8 cellular contexts compared by ENCODE assay signal in the genomic region with DNA sequence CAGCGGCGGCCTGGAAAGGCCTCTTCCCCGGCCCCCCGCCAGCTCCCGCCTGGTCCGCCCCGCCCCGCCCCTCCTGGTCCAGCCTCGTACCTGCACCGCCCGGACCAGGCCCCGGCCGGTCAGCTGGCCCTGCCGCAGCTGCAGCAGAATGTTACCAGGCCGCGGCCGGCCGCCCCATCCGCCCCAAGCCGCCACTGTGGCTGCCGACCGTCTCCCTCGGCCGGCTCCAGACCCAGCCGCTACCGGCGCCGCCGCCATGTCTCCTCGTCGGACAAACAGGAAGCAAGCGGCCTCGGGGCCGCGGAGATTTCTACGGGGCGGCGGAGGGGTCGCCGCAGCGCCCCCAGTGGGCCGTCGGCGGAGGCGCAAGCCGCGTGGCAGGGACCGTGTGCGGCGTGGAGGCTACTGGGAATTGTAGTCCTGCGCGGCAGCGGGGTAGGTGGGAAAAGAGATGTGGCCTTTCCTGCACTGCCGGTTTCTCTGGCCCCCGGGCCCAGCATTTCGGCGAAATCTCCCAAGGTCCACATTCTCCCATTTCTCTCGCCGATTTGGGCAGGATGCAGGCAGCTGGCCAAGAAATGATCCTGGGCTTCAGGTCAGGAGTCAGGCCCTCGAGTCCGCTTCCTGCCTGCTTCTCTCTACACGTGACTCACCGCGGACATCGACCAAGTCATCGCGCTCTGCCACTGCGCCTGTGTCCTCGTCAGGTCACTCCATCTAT. TPM values are rescaled to one million over a fixed set of nuclear protein-coding genes. Genes with fewer than 3 reads are reported as not detected.
DNase-seq lines count a peak whose midpoint lies in the region; ATAC-seq lines count a peak whose summit lies in the region.

TSS of gene TRPC4AP (minus strand) at position 284 of the 721 bp plus-strand sequence. CDS start at position 258, 26 bp downstream.

- H3K9ac ChIP-seq in iPS-15b (ENCODE audit: low read depth, low read length) (peak within 1 kb of the TSS; percentile 77), skeletal muscle tissue (ENCODE audit: low read depth in 1 of 3, low read length in 3 of 3) (peak within 1 kb of the TSS; percentile 90 to 98 (median 94))

- H3K27ac ChIP-seq in skeletal muscle tissue (ENCODE audit: low read depth, low read length) = peak within 1 kb of the TSS; percentile 80

- DNase-seq in A172 (ENCODE audit: low spot score) (peak; percentile 83), NCI-H2081 treated with DMSO at 0.1 percent for 48 hours (lab: John Stamatoyannopoulos, UW) (peak; percentile 56), UCSD-AML1 (lab: John Stamatoyannopoulos, UW; ENCODE audit: unreplicated experiment) (peak; percentile 93), brain pericyte (ENCODE audit: low read depth, low spot score) (peak; percentile 76)

- H3K4me1 ChIP-seq in iPS-15b (ENCODE audit: control insufficient read depth, insufficient read depth, low read length) (peaks cover 5% of the 10 kb centered on the region), skeletal muscle tissue (ENCODE audit: control insufficient read depth in 3 of 3, insufficient read depth in 3 of 3, low read length in 3 of 3) (peaks cover 24 to 36% (median 31%) of the 10 kb centered on the region in 3 donors)

- H3K4me3 ChIP-seq in iPS-15b (ENCODE audit: low read depth, low read length) = peak within 1 kb of the TSS; percentile 95
- peak within 1 kb of the TSS; percentile 91 to 95 (median 94) for H3K4me3 ChIP-seq in skeletal muscle tissue (ENCODE audit: low read length in 3 of 3)

- H3K36me3 ChIP-seq in iPS-15b (ENCODE audit: control insufficient read depth, insufficient read depth, low read length) (no peaks in the 10 kb centered on the region), skeletal muscle tissue (ENCODE audit: control insufficient read depth in 3 of 3, insufficient read depth in 3 of 3, low read length in 3 of 3) (peaks cover 0 to 3% (median 0%) of the 10 kb centered on the region in 3 donors)

- H3K27me3 ChIP-seq in iPS-15b (ENCODE audit: control insufficient read depth, insufficient read depth, low read length) (no peaks in the 10 kb centered on the region), skeletal muscle tissue (ENCODE audit: control insufficient read depth in 3 of 3, insufficient read depth in 3 of 3, low read length in 3 of 3) (no peaks in the 10 kb centered on the region)

- ATAC-seq in GM18508 (IDR thresholded peaks at IDR 0.05; ENCODE audit: insufficient read depth, unreplicated experiment) (peak; percentile 78), HG03025 (IDR thresholded peaks at IDR 0.05; ENCODE audit: low FRiP score, unreplicated experiment) (peak; percentile 85)

- H3K9me3 ChIP-seq in iPS-15b (ENCODE audit: control insufficient read depth, insufficient read depth, low read length) (no peaks in the 10 kb centered on the region), skeletal muscle tissue (ENCODE audit: control insufficient read depth in 3 of 3, low read length in 3 of 3) (no peaks in the 10 kb centered on the region)

RNA-seq across cellular contexts. Expression of gene TRPC4AP, which starts in this region (rescaled TPM):
- 48.6 and 51.8 TPM in 2 replicates for total RNA-seq in A172 (2014; rRNA removed; shearing (Covaris generic))
- 49.6 TPM for total RNA-seq in skeletal muscle tissue

Comparison
In these comparisons a context has a peak if more than half of its experiments do, and no peak if none do; other contexts are left out.
1. Peak in every context shown above with its lines: DNase-seq, ATAC-seq, H3K4me3 ChIP-seq and H3K27ac ChIP-seq.